In the genomic region with DNA sequence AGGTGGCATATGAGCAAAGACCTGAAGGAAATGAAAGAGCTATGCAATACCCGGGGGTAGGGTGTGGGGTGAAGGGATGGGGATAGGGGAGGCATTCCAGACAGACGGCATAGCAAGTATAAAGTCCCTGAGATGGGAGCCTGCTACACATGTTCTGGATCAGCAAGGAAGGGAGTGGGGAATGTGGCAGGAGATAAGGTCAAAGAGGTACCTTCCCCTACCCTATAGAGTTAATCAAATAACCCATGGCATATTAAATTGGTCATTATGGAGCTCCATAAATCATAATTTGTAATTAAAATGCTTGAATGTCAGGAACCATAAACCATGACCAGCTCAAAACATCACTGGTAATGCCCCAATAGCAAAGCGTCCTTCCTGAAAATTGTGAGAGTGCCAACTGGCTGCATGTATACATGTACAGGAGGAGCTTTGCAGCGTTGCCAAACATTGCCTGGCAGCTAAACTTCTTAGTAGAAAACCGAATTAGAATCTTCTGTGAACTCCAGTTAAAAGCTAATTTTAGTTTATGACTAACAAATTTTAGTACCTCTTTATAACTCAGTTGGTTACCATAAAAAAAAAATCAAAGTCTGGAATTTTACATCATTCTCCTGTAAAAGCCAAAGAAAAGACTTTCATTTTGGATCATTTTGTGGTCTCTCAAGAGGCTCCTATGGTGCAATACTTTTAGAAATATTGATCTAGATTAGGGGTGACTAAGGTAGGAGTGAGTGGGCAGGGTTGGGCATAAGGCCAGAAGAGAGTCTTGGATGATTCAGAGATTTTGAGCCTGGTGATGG, we compare ENCODE assay signal across 1 cellular context.
TF ChIP-seq lines count a peak whose summit lies in the region.

No MANE protein-coding gene starts in this region.

TF ChIP-seq in HepG2, 621 proteins besides CTCF, POLR2A, EP300 and RAD21:
- no peak for TF ChIP-seq CBX2 (IDR thresholded peaks at IDR 0.05; ENCODE audit: low read depth, low read length)
- no peak for TF ChIP-seq CBX2 (CRISPR knock-in tag; IDR thresholded peaks at IDR 0.05; ENCODE audit: low read depth)
- TF ChIP-seq ZNF460 (CRISPR knock-in tag; IDR thresholded peaks at IDR 0.05; ENCODE audit: borderline replicate concordance), result no peak
- TF ChIP-seq, protein P1, sequence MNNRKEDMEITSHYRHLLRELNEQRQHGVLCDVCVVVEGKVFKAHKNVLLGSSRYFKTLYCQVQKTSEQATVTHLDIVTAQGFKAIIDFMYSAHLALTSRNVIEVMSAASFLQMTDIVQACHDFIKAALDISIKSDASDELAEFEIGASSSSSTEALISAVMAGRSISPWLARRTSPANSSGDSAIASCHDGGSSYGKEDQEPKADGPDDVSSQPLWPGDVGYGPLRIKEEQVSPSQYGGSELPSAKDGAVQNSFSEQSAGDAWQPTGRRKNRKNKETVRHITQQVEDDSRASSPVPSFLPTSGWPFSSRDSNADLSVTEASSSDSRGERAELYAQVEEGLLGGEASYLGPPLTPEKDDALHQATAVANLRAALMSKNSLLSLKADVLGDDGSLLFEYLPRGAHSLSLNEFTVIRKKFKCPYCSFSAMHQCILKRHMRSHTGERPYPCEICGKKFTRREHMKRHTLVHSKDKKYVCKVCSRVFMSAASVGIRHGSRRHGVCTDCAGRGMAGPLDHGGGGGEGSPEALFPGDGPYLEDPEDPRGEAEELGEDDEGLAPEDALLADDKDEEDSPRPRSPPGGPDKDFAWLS (CRISPR knock-in tag; IDR thresholded peaks at IDR 0.05; ENCODE audit: borderline replicate concordance), result no peak
